In the genomic region with DNA sequence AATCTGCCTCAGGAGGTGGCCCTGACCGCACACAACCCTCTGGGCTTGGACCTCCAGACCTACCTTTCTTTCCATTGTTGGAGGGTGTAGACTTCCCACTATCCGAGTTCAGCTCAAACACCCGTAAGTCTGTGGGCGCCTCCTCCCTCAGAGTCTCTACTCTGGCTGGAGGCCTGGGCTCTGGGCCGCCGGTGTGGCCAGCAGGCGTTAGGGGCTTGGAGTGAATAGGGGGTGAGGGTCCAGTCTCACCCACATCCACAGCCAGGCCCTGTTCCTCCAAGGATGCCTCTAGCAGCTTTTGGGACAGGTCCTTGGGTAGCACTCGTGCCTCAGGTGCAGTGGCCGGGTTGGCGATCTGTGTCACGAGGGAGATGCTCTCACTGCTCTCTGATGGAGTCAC, we compare ENCODE assay signal across 29 cellular contexts. TPM values are rescaled to one million over a fixed set of nuclear protein-coding genes. Genes with fewer than 3 reads are reported as not detected.
"Had no signal": no experiment of that assay in that cellular context is flagged by ENCODE, and none has a peak within 500 bp of the region (broad histone marks: within the 10 kb centered on the region; RNA-seq: fewer than 3 reads in every experiment).

No MANE protein-coding gene starts in this region.

- H3K4me1 ChIP-seq: colonic mucosa, esophagus muscularis mucosa, esophagus squamous epithelium, foreskin keratinocyte, gastrocnemius medialis, gastroesophageal sphincter, heart right ventricle had no signal

- ATAC-seq: effector memory CD8-positive, alpha-beta T cell; esophagus mucosa; foreskin keratinocyte; gastrocnemius medialis; gastroesophageal sphincter; heart left ventricle; heart right ventricle had no signal

- FAIRE-seq: colon, endometrium, endothelial cell of umbilical vein, frontal cortex had no signal

- H3K27me3 ChIP-seq: colonic mucosa, dorsolateral prefrontal cortex, esophagus muscularis mucosa, esophagus squamous epithelium, foreskin keratinocyte, gastrocnemius medialis, gastroesophageal sphincter, heart left ventricle, heart right ventricle had no signal

- DNase-seq: colonic mucosa; cortex of kidney; dermis blood vessel endothelial cell; dorsolateral prefrontal cortex; effector CD4-positive, alpha-beta T cell; effector CD8-positive, alpha-beta T cell; effector memory CD4-positive, alpha-beta T cell; effector memory CD8-positive, alpha-beta T cell; endodermal cell; erythroblast; esophagus squamous epithelium; foreskin fibroblast; foreskin keratinocyte; foreskin melanocyte; gastrocnemius medialis; glutamatergic neuron; head of caudate nucleus; heart left ventricle; heart right ventricle had no signal

- H3K9me3 ChIP-seq: colonic mucosa, esophagus muscularis mucosa, esophagus squamous epithelium, gastrocnemius medialis, gastroesophageal sphincter, heart left ventricle, heart right ventricle had no signal

- H3K27ac ChIP-seq: colonic mucosa, coronary artery, dorsolateral prefrontal cortex, epithelial cell of prostate, esophagus muscularis mucosa, esophagus squamous epithelium, foreskin keratinocyte, gastrocnemius medialis, gastroesophageal sphincter, heart left ventricle, heart right ventricle had no signal

- H3K4me3 ChIP-seq: colonic mucosa, coronary artery, dorsolateral prefrontal cortex, esophagus muscularis mucosa, esophagus squamous epithelium, gastrocnemius medialis, gastroesophageal sphincter, heart left ventricle, heart right ventricle had no signal

RNA-seq across cellular contexts. Expression of a gene that starts 13.9 kb away (rescaled TPM):
- total RNA-seq: dermis blood vessel endothelial cell, epithelial cell of proximal tubule, foreskin keratinocyte had no signal
- polyA plus RNA-seq: foreskin keratinocyte had no signal
